Comparison of ENCODE assay signal across 8 cellular contexts in the genomic region with DNA sequence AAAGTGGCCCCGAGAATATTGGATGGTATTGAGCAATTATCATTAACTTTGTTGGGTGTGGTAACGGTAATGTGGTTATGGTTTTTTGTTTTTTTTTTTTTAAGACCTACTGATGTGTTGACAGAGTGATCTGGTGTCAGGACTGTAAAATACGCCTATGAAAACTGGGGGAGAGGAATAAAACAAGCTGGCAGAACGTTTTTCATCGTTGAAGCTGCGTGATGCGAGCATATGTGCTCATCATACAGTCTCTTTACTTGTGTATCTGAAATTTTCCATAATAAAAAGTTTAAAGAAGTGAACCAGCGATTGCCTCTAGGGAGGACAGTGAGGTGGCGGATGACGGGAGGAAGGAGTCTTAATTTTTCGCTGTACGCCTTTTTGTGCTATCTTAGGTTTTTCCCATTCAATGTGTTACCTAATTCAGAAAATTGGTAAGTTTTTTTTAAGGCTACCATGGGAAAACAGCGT. TPM values are rescaled to one million over a fixed set of nuclear protein-coding genes. Genes with fewer than 3 reads are reported as not detected.
DNase-seq lines count a peak whose midpoint lies in the region; ATAC-seq and TF ChIP-seq lines count a peak whose summit lies in the region.

No MANE protein-coding gene starts in this region.

- DNase-seq in activated T-cell treated with anti-CD3 and anti-CD28 coated beads, Interleukin-2, amount 50 U/mL, for 4 hours: no peak
- DNase-seq in activated T-cell treated with anti-CD3 and anti-CD28 coated beads for 4 hours: no peak
- DNase-seq in T-cell: no peak
- peak in 1 of 2 donors; percentile 38 for DNase-seq in foreskin fibroblast
- no peak for DNase-seq in skeletal muscle cell (ENCODE audit: low read depth)
- no peak for DNase-seq in DMS79 (lab: John Stamatoyannopoulos, UW)
- DNase-seq in DMS114 treated with DMSO at 0.1 percent for 48 hours (lab: John Stamatoyannopoulos, UW; ENCODE audit: unreplicated experiment): no peak

- peak overlapping the region; percentile 87 for H3K4me3 Mint-ChIP-seq in activated T-cell treated with anti-CD3 and anti-CD28 coated beads, Interleukin-2, amount 50 U/mL, for 4 hours
- peak overlapping the region; percentile 85 to 96 (median 93) for H3K4me3 Mint-ChIP-seq in T-cell

- H3K4me3 ChIP-seq in foreskin fibroblast (ENCODE audit: low read depth in 1 of 2, low read length in 2 of 2) (peak overlapping the region; percentile 82 to 88), skeletal muscle cell (ENCODE audit: low read depth, low read length) (peak overlapping the region; percentile 97)

- ATAC-seq in activated T-cell treated with anti-CD3 and anti-CD28 coated beads, Interleukin-2, amount 50 U/mL, for 4 hours: no peak
- ATAC-seq in T-cell (replicated peaks in 1 of 4) (peak in 1 of 4 experiments; percentile 1), GM18519 (IDR thresholded peaks at IDR 0.05; ENCODE audit: low FRiP score, unreplicated experiment) (no peak)

- peak overlapping the region; percentile 88 for H3K27ac Mint-ChIP-seq in T-cell

- TF ChIP-seq CTCF in foreskin fibroblast (IDR thresholded peaks at IDR 0.05; ENCODE audit: low read depth, low read length): no peak

- POLR2A ChIA-PET in T-cell (lab: Charles Lee): interaction anchor here in 1 of 2 donors (0.7 kb wide), 1 partner anchor 1735 kb away, joined by 3 read pairs; no protein-coding TSS in a partner anchor

- H3K36me3 Mint-ChIP-seq in activated T-cell treated with anti-CD3 and anti-CD28 coated beads, Interleukin-2, amount 50 U/mL, for 4 hours (ENCODE audit: insufficient read depth): peaks cover 15% of the 10 kb centered on the region
- peaks cover 10% of the 10 kb centered on the region for H3K36me3 Mint-ChIP-seq in T-cell

- H3K4me1 Mint-ChIP-seq in activated T-cell treated with anti-CD3 and anti-CD28 coated beads, Interleukin-2, amount 50 U/mL, for 4 hours (ENCODE audit: low read depth): peaks cover 56% of the 10 kb centered on the region
- peaks cover 55 to 62% (median 61%) of the 10 kb centered on the region in 3 donors for H3K4me1 Mint-ChIP-seq in T-cell

- H3K9me3 Mint-ChIP-seq in activated T-cell treated with anti-CD3 and anti-CD28 coated beads, Interleukin-2, amount 50 U/mL, for 4 hours: no peaks in the 10 kb centered on the region
- H3K9me3 Mint-ChIP-seq in T-cell: no peaks in the 10 kb centered on the region

- CTCF ChIA-PET in T-cell (lab: Charles Lee): interaction anchor here (0.6 to 1.1 kb wide), 6 partner anchors 46 to 123 kb away, joined by 3 to 5 read pairs (median 4); no protein-coding TSS in a partner anchor

- H3K27me3 Mint-ChIP-seq in activated T-cell treated with anti-CD3 and anti-CD28 coated beads, Interleukin-2, amount 50 U/mL, for 4 hours (ENCODE audit: low read depth): no peaks in the 10 kb centered on the region
- no peaks in the 10 kb centered on the region for H3K27me3 Mint-ChIP-seq in T-cell

RNA-seq across cellular contexts. Expression of a gene that starts 0.8 kb away (rescaled TPM):
- total RNA-seq in activated T-cell treated with anti-CD3 and anti-CD28 coated beads, Interleukin-2, amount 50 U/mL, for 4 hours: 10 to 100 TPM; 38.7 to 42.9 (median 42.4) TPM
- total RNA-seq in T-cell: 10 to 100 TPM; 43.2 to 46.5 (median 44.8) TPM
